In the genomic region with DNA sequence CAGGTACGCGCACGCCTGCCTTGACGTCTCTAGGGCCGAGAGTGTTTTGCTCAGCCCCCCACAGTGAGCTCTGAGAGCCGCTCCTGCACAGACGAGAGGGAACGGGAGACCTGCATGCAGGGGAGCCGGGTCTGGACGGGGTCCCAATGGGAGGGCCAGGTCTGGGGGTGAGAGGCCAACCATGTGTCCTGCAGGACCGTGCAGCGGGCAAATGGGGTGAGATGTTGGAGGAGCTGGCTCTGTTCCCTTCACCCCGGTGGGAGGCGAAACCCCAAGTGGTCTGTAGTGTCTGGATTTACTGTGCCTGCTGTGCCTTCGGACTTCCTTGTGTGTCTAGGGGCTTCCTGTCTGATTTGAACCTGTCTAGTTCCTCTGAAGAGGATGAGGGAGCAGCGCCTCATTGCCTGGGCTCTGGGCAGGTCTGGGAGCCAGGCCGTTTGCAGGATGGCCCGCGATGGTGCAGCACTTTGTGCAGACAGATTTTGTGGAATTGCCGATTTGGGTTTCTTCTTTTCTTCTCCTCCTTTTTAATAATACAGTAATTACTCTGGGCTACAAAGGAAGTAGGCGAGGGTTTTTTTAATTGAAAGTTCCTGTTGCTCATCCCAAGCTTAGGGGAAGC, we compare ENCODE assay signal across 8 cellular contexts. TPM values are rescaled to one million over a fixed set of nuclear protein-coding genes. Genes with fewer than 3 reads are reported as not detected.
A peak's percentile ranks its signal among the peaks of the same experiment; 100 is the strongest.
DNase-seq lines count a peak whose midpoint lies in the region; ATAC-seq, FAIRE-seq and TF ChIP-seq lines count a peak whose summit lies in the region.

No MANE protein-coding gene starts in this region.

- H3K9ac ChIP-seq in kidney (ENCODE audit: low read length in 2 of 2), result no peak overlapping the region

- H3K27ac Mint-ChIP-seq in activated naive CD4-positive, alpha-beta T cell treated with anti-CD3 and anti-CD28 coated beads, Interleukin-2, amount 50 U/mL, for 72 hours, result peak overlapping the region; percentile 84 to 88

- H3K27ac ChIP-seq in cardiac muscle cell (peak overlapping the region; percentile 89), kidney (ENCODE audit: low read depth in 2 of 2, low read length in 2 of 2) (peak overlapping the region in 1 of 2 donors; percentile 94), thymus (ENCODE audit: low read depth) (peak overlapping the region; percentile 96)

- H3K36me3 ChIP-seq in cardiac muscle cell (no peaks in the 10 kb centered on the region), kidney (ENCODE audit: control insufficient read depth in 1 of 2, insufficient read depth in 2 of 2, low read length in 2 of 2) (no peaks in the 10 kb centered on the region), thymus (ENCODE audit: control insufficient read depth, insufficient read depth) (peaks cover 6% of the 10 kb centered on the region)

- no peaks in the 10 kb centered on the region for H3K27me3 ChIP-seq in cardiac muscle cell
- no peaks in the 10 kb centered on the region for H3K27me3 ChIP-seq in thymus (ENCODE audit: control insufficient read depth, insufficient read depth)

- no peaks in the 10 kb centered on the region for H3K9me3 Mint-ChIP-seq in activated naive CD4-positive, alpha-beta T cell treated with anti-CD3 and anti-CD28 coated beads, Interleukin-2, amount 50 U/mL, for 72 hours

- TF ChIP-seq CTCF in cardiac muscle cell (IDR thresholded peaks at IDR 0.05; ENCODE audit: low read depth, low read length) (no peak), kidney (IDR thresholded peaks at IDR 0.05; ENCODE audit: borderline replicate concordance, extremely low read depth, insufficient read depth) (no peak)

- H3K9me3 ChIP-seq in cardiac muscle cell (ENCODE audit: low read depth) (no peaks in the 10 kb centered on the region), kidney (ENCODE audit: control insufficient read depth in 1 of 2, low read length in 2 of 2) (no peaks in the 10 kb centered on the region), thymus (ENCODE audit: control insufficient read depth) (no peaks in the 10 kb centered on the region)

- intact Hi-C loops in cardiac septum (cut with DNase I), result no loop called here
- intact Hi-C loops in kidney (cut with DNase I), result no loop called here

- H3K36me3 Mint-ChIP-seq in activated naive CD4-positive, alpha-beta T cell treated with anti-CD3 and anti-CD28 coated beads, Interleukin-2, amount 50 U/mL, for 72 hours, result peaks cover 0 to 9% of the 10 kb centered on the region in 2 donors

- H3K4me3 ChIP-seq in cardiac muscle cell (peak overlapping the region; percentile 57), kidney (ENCODE audit: low read length in 2 of 2) (peak overlapping the region; percentile 10 to 81), thymus (ENCODE audit: low read length) (peak overlapping the region; percentile 79)

- DNase-seq in cardiac muscle cell (ENCODE audit: low read depth in 1 of 2, low spot score in 1 of 2) (peak in 1 of 2 donors; percentile 18), cardiac septum (ENCODE audit: low spot score) (no peak), kidney (peak; percentile 80), NCI-H1092 treated with DMSO at 0.1 percent for 48 hours (lab: John Stamatoyannopoulos, UW) (no peak), DMS53 (lab: John Stamatoyannopoulos, UW) (no peak)
- no peak for DNase-seq in activated naive CD4-positive, alpha-beta T cell treated with anti-CD3 and anti-CD28 coated beads, Interleukin-2, amount 50 U/mL, for 72 hours (ENCODE audit: low spot score in 2 of 2)

- no peak for FAIRE-seq in kidney (lab: Jason Lieb, UNC)

- peaks cover 14% of the 10 kb centered on the region for H3K4me1 ChIP-seq in cardiac muscle cell (ENCODE audit: low read depth)
- H3K4me1 ChIP-seq in kidney (ENCODE audit: control insufficient read depth in 1 of 2, insufficient read depth in 1 of 2, low read depth in 1 of 2, low read length in 2 of 2), result peaks cover 0 to 8% of the 10 kb centered on the region in 2 donors
- peaks cover 14% of the 10 kb centered on the region for H3K4me1 ChIP-seq in thymus (ENCODE audit: control insufficient read depth, insufficient read depth, low read length)

- ATAC-seq in activated naive CD4-positive, alpha-beta T cell treated with anti-CD3 and anti-CD28 coated beads, Interleukin-2, amount 50 U/mL, for 72 hours, result no peak
- ATAC-seq in HG03280 (IDR thresholded peaks at IDR 0.05; ENCODE audit: unreplicated experiment), result no peak

- WGBS in thymus, result 6% methylated on average over 21 of the region's 21 CpGs

RNA-seq across cellular contexts. Expression of a gene that starts 2.1 kb away (rescaled TPM):
- 92.6 and 100 TPM in 2 replicates for total RNA-seq in cardiac muscle cell
- polyA plus RNA-seq in cardiac muscle cell, result 81.1 and 97.7 TPM in 2 replicates
- 31.4 TPM for total RNA-seq in cardiac septum
- total RNA-seq in activated naive CD4-positive, alpha-beta T cell treated with anti-CD3 and anti-CD28 coated beads, Interleukin-2, amount 50 U/mL, for 72 hours, result 10 to 100 TPM; 33.1 to 58.6 TPM
- total RNA-seq in kidney, result 66.2 TPM
- 33.1 TPM for polyA plus RNA-seq in kidney (ENCODE audit: insufficient read depth, low read depth, low replicate concordance)
- 80.9 TPM for polyA plus RNA-seq in thymus

RNA-seq across cellular contexts. Expression of a gene that starts 37.8 kb away (rescaled TPM):
- total RNA-seq in cardiac muscle cell (11.2 and 16.3 TPM in 2 replicates), cardiac septum (2.1 TPM), kidney (10.3 TPM)
- polyA plus RNA-seq in cardiac muscle cell (5.9 and 14.3 TPM in 2 replicates), kidney (ENCODE audit: insufficient read depth, low read depth, low replicate concordance) (6.1 TPM), thymus (4.5 TPM)
- total RNA-seq in activated naive CD4-positive, alpha-beta T cell treated with anti-CD3 and anti-CD28 coated beads, Interleukin-2, amount 50 U/mL, for 72 hours, result 1 to 10 TPM; 8.5 to 10.0 TPM

RNA-seq across cellular contexts. Expression of a gene that starts 37.8 kb away (rescaled TPM):
- total RNA-seq in cardiac muscle cell (58.0 and 62.5 TPM in 2 replicates), cardiac septum (14.9 TPM), kidney (90.1 TPM)
- polyA plus RNA-seq in cardiac muscle cell (53.7 and 58.5 TPM in 2 replicates), kidney (ENCODE audit: insufficient read depth, low read depth, low replicate concordance) (49.5 TPM), thymus (21.9 TPM)
- total RNA-seq in activated naive CD4-positive, alpha-beta T cell treated with anti-CD3 and anti-CD28 coated beads, Interleukin-2, amount 50 U/mL, for 72 hours, result 10 to 100 TPM; 22.4 to 28.2 TPM

RNA-seq across cellular contexts. Expression of a gene that starts 57.7 kb away (rescaled TPM):
- 198 and 203 TPM in 2 replicates for total RNA-seq in cardiac muscle cell
- 145 and 159 TPM in 2 replicates for polyA plus RNA-seq in cardiac muscle cell
- 61.1 TPM for total RNA-seq in cardiac septum
- 100 to 1,000 TPM; 109 to 110 TPM for total RNA-seq in activated naive CD4-positive, alpha-beta T cell treated with anti-CD3 and anti-CD28 coated beads, Interleukin-2, amount 50 U/mL, for 72 hours
- 63.8 TPM for total RNA-seq in kidney
- polyA plus RNA-seq in kidney (ENCODE audit: insufficient read depth, low read depth, low replicate concordance), result 65.1 TPM
- polyA plus RNA-seq in thymus, result 90.4 TPM
